ENCODE assay signal across 12 cellular contexts in the genomic region with DNA sequence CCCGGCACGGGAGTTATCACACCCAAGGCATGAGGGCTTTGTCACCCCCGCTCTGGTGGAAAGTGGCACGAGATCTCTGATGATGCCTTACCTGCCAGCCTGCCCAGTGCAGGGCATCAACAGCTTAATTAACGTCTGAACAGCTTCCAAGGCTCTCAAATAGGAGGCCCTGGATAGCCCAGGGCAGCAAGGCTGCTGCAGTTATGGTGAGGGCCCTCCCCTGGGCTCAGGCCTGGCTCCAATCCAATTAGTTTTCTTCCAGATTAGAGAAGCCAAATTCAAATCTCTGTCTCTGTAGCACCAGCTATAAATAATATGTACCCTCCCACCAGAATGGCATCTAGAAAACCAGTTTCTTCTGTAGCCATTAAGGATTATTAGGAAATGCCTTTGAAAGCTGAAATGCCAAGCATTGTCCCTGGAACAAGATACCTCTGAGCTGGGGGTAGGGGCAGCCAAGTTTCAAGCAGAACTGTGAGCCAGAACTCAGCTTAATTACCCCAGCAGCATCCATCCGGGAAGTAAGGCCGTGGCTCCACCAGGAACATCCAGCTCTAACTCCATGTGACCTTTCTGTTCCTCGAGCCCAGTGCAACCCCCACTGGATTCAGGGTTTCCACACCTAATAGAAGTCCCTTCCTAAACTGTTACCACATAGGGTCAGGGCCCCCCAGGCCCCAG. TPM values are rescaled to one million over a fixed set of nuclear protein-coding genes. Genes with fewer than 3 reads are reported as not detected.
DNase-seq lines count a peak whose midpoint lies in the region; ATAC-seq, FAIRE-seq and TF ChIP-seq lines count a peak whose summit lies in the region.
"Had no signal": no experiment of that assay in that cellular context is flagged by ENCODE, and none has a peak within 500 bp of the region (broad histone marks: within the 10 kb centered on the region; RNA-seq: fewer than 3 reads in every experiment).

No MANE protein-coding gene starts in this region.

- intact Hi-C loops in Calu3 (cut with micrococcal nuclease; ENCODE audit: unreplicated experiment) (loop anchor here (10.0 kb wide), 1 partner anchor 212 kb away; a partner anchor contains a TSS), pancreas (cut with DNase I) (no loop called here)

- H3K27ac ChIP-seq in RWPE1 (peak overlapping the region; percentile 76), gastroesophageal sphincter (peak overlapping the region; percentile 0 to 75 (median 62)), pancreas (peak overlapping the region; percentile 46 to 86 (median 71))

- H3K36me3 Mint-ChIP-seq in Calu3 (ENCODE audit: insufficient read depth, unreplicated experiment) = peaks cover 42% of the 10 kb centered on the region

- FAIRE-seq in pancreas (lab: Jason Lieb, UNC) = no peak

- no peak overlapping the region for H3K4me3 Mint-ChIP-seq in Calu3 (ENCODE audit: low read depth, unreplicated experiment)
- H3K4me3 Mint-ChIP-seq: B cell had no signal

- H3K4me3 ChIP-seq in gastroesophageal sphincter (no peak overlapping the region), pancreas (no peak overlapping the region)

- peak overlapping the region; percentile 66 for H3K27ac Mint-ChIP-seq in Calu3 (ENCODE audit: unreplicated experiment)
- H3K27ac Mint-ChIP-seq: B cell had no signal

- peaks cover 96% of the 10 kb centered on the region for H3K4me1 Mint-ChIP-seq in Calu3 (ENCODE audit: low read depth, unreplicated experiment)

- TF ChIP-seq EP300 in gastroesophageal sphincter (IDR thresholded peaks at IDR 0.05) = no peak

- 27% methylated on average over 3 of the region's 8 CpGs; no CpG with 5 or more reads in 1 of the 2 donors for WGBS in gastroesophageal sphincter (ENCODE audit: low coverage in 1 of 2), 2 donors
- 58 to 63% methylated on average over 8 of the region's 8 CpGs for WGBS in pancreas, 2 donors

- H3K36me3 ChIP-seq in gastroesophageal sphincter (peaks cover 0 to 15% of the 10 kb centered on the region in 2 donors), pancreas (no peaks in the 10 kb centered on the region)

- H3K4me1 ChIP-seq in gastroesophageal sphincter (peaks cover 0 to 34% (median 16%) of the 10 kb centered on the region in 3 donors), pancreas (peaks cover 33 to 42% (median 39%) of the 10 kb centered on the region in 3 donors)

- peak; percentile 53 for ATAC-seq in gastroesophageal sphincter
- peak in 2 of 4 donors; percentile 2 to 6 for ATAC-seq in pancreas
- ATAC-seq in GM21390 (IDR thresholded peaks at IDR 0.05; ENCODE audit: unreplicated experiment) = no peak
- ATAC-seq in GM19351 (IDR thresholded peaks at IDR 0.05; ENCODE audit: unreplicated experiment) = no peak

- H3K27me3 ChIP-seq in gastroesophageal sphincter (no peaks in the 10 kb centered on the region), pancreas (no peaks in the 10 kb centered on the region)

- TF ChIP-seq POLR2A in gastroesophageal sphincter (IDR thresholded peaks at IDR 0.05) = no peak

- H3K27me3 Mint-ChIP-seq in Calu3 (ENCODE audit: unreplicated experiment) = no peaks in the 10 kb centered on the region
- H3K27me3 Mint-ChIP-seq: B cell had no signal

- H3K9me3 ChIP-seq in gastroesophageal sphincter (no peaks in the 10 kb centered on the region), pancreas (no peaks in the 10 kb centered on the region)

- DNase-seq in Calu3 (no peak), RWPE1 (ENCODE audit: low spot score) (no peak), pancreas (peak in 3 of 6 donors; percentile 34 to 49 (median 49)), globus pallidus (ENCODE audit: low spot score) (no peak), NCI-H1436 treated with DMSO at 0.1 percent for 48 hours (lab: John Stamatoyannopoulos, UW) (no peak)
- DNase-seq: activated CD4-positive, alpha-beta T cell treated with anti-CD3 and anti-CD28 coated beads for 4 hours; activated naive CD4-positive, alpha-beta T cell treated with Interleukin-2 at 50 U/mL for 16 hours; effector memory CD4-positive, alpha-beta T cell had no signal

- POLR2A ChIA-PET in RWPE1 (lab: Yijun Ruan, JAX; ENCODE audit: low non-redundant PET) = interaction anchor here (0.6 kb wide), 1 partner anchor 45 kb away, joined by 3 read pairs; no protein-coding TSS in a partner anchor

- H3K9me3 Mint-ChIP-seq in Calu3 (ENCODE audit: low read depth, unreplicated experiment) = no peaks in the 10 kb centered on the region

- TF ChIP-seq CTCF in Calu3 (IDR thresholded peaks at IDR 0.05; ENCODE audit: unreplicated experiment) = no peak
- TF ChIP-seq CTCF in RWPE1 (conservative IDR thresholded peaks at IDR 0.05; ENCODE audit: low read depth) = no peak
- no peak for TF ChIP-seq CTCF in gastroesophageal sphincter (IDR thresholded peaks at IDR 0.05)
- no peak for TF ChIP-seq CTCF in pancreas (IDR thresholded peaks at IDR 0.05)

- no TSS peak for BruUV-seq in Calu3 (replicated peaks; lab: Mats Ljungman, UMichigan)

- CTCF ChIA-PET in Calu3 (lab: Charles Lee) (interaction anchor here (0.7 to 5.2 kb wide), 3 partner anchors 11 to 20 kb away, joined by 3 to 89 read pairs (median 3); a partner anchor contains a TSS), RWPE1 (lab: Yijun Ruan, JAX) (interaction anchor here (0.6 to 1.8 kb wide), 6 partner anchors 9 to 461 kb away, joined by 3 to 6 read pairs (median 4); no protein-coding TSS in a partner anchor)

RNA-seq across cellular contexts. Expression of a gene that starts 12.5 kb away (rescaled TPM):
- total RNA-seq in Calu3 (2022) (462 and 505 TPM in 2 replicates), gastroesophageal sphincter (100 to 1,000 TPM in 2 of 4 donors, 10 to 100 TPM in 2; 71.5 to 132 (median 106) TPM), pancreas (100 to 1,000 TPM in 4 of 6 donors, 10 to 100 TPM in 2; 67.5 to 143 (median 123) TPM)
- polyA plus RNA-seq in pancreas = 100 to 1,000 TPM in 1 of 2 donors, 10 to 100 TPM in 1; 85.1 to 117 TPM
